In the genomic region with DNA sequence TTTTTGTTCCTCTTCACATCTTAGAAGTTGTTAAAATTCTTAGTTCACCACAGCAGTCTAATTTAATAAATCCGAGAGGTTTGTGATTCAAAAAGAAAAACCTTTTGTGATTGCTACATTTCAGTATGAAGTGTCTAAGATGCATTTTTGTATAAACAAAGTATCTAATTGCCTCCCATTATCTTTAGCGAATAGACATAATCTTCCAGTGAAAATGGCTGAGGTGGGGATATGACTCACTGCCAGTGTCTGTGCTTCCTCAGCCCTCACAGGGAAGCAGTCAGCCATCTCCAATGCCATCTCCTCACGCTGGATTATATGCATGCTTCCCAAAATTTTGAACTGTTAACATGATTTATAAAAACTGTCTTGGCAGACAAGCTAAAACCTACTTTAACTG, we compare ENCODE assay signal across 14 cellular contexts. TPM values are rescaled to one million over a fixed set of nuclear protein-coding genes. Genes with fewer than 3 reads are reported as not detected.
DNase-seq lines count a peak whose midpoint lies in the region; ATAC-seq, FAIRE-seq and TF ChIP-seq lines count a peak whose summit lies in the region.
"Had no signal": no experiment of that assay in that cellular context is flagged by ENCODE, and none has a peak within 500 bp of the region (broad histone marks: within the 10 kb centered on the region; RNA-seq: fewer than 3 reads in every experiment).

No MANE protein-coding gene starts in this region.

- no peaks in the 10 kb centered on the region for H3K79me2 ChIP-seq in keratinocyte (ENCODE audit: control insufficient read depth, insufficient read depth, low read length)

- H3K9me3 ChIP-seq in HEK293 (ENCODE audit: control insufficient read depth, insufficient read depth, low read depth, low read length): no peaks in the 10 kb centered on the region
- no peaks in the 10 kb centered on the region for H3K9me3 ChIP-seq in keratinocyte (ENCODE audit: control insufficient read depth, low read depth, low read length)
- no peaks in the 10 kb centered on the region for H3K9me3 ChIP-seq in kidney (ENCODE audit: control insufficient read depth in 1 of 2, low read length in 2 of 2)

- peak; percentile 61 for ATAC-seq in activated T-helper 17 cell treated with anti-CD3 and anti-CD28 coated beads, Interleukin-2, amount 50 U/mL, for 72 hours (replicated peaks)
- ATAC-seq: stimulated activated naive CD8-positive, alpha-beta T cell treated with anti-CD3 and anti-CD28 coated beads, Interleukin-15, amount 100 ng/mL, for 72 hours had no signal

- POLR2A ChIA-PET in HEK293 (lab: Yijun Ruan, JAX): no interaction called here

- H3K4me2 ChIP-seq in keratinocyte (ENCODE audit: control insufficient read depth, extremely low read depth, insufficient read depth, low read depth, low read length): peak overlapping the region; percentile 8

- CTCF ChIA-PET in HEK293 (lab: Yijun Ruan, JAX): interaction anchor here (0.6 kb wide), 1 partner anchor 69 kb away, joined by 3 read pairs; no protein-coding TSS in a partner anchor

- peaks cover 15% of the 10 kb centered on the region; the same call in 1 of the 2 replicates for H3K4me1 ChIP-seq in HEK293 (ENCODE audit: control insufficient read depth, insufficient read depth, low read length)
- H3K4me1 ChIP-seq in keratinocyte (ENCODE audit: control insufficient read depth, extremely low read depth, insufficient read depth, low read length): peaks cover 11% of the 10 kb centered on the region
- no peaks in the 10 kb centered on the region for H3K4me1 ChIP-seq in kidney (ENCODE audit: control insufficient read depth in 1 of 2, insufficient read depth in 1 of 2, low read depth in 1 of 2, low read length in 2 of 2)

- TF ChIP-seq CTCF in HEK293 (tag by site-specific recombination; IDR thresholded peaks at IDR 0.05): no peak
- no peak for TF ChIP-seq CTCF in keratinocyte (optimal IDR thresholded peaks at IDR 0.05 in 1 of 3, IDR thresholded peaks at IDR 0.05 in 1 of 3, conservative IDR thresholded peaks at IDR 0.05 in 1 of 3; ENCODE audit: extremely low read depth in 1 of 3, insufficient read depth in 2 of 3, low read length in 3 of 3)
- TF ChIP-seq CTCF in kidney (IDR thresholded peaks at IDR 0.05; ENCODE audit: borderline replicate concordance, extremely low read depth, insufficient read depth): no peak

- no peaks in the 10 kb centered on the region for H3K27me3 Mint-ChIP-seq in activated T-helper 17 cell treated with anti-CD3 and anti-CD28 coated beads, Interleukin-2, amount 50 U/mL, for 72 hours
- H3K27me3 Mint-ChIP-seq: stimulated activated naive CD8-positive, alpha-beta T cell treated with anti-CD3 and anti-CD28 coated beads, Interleukin-15, amount 100 ng/mL, for 72 hours had no signal

- no peaks in the 10 kb centered on the region for H3K27me3 ChIP-seq in keratinocyte (ENCODE audit: control insufficient read depth, extremely low read depth, insufficient read depth, low read length)

- no peaks in the 10 kb centered on the region for H4K20me1 ChIP-seq in keratinocyte (ENCODE audit: control insufficient read depth, extremely low read depth, insufficient read depth, low read length)

- no peaks in the 10 kb centered on the region for H3K9me1 ChIP-seq in keratinocyte (ENCODE audit: control insufficient read depth, extremely low read depth, insufficient read depth, low read length)

- DNase-seq in AG08395 (ENCODE audit: low spot score) (peak; percentile 26), keratinocyte (ENCODE audit: low read depth, low spot score) (no peak), DMS153 treated with DMSO at 0.1 percent for 48 hours (lab: John Stamatoyannopoulos, UW; ENCODE audit: unreplicated experiment) (no peak), HPDE6-E6E7 (ENCODE audit: extremely low spot score) (no peak), NCI-H2227 (lab: John Stamatoyannopoulos, UW; ENCODE audit: unreplicated experiment) (no peak), kidney (no peak)
- DNase-seq: endodermal cell; NCI-H1105; NCI-H2227 treated with DMSO at 0.1 percent for 48 hours; stimulated activated naive CD8-positive, alpha-beta T cell treated with anti-CD3 and anti-CD28 coated beads, Interleukin-15, amount 100 ng/mL, for 72 hours had no signal

- H3K4me3 Mint-ChIP-seq in activated T-helper 17 cell treated with anti-CD3 and anti-CD28 coated beads, Interleukin-2, amount 50 U/mL, for 72 hours: peak overlapping the region; percentile 50
- H3K4me3 Mint-ChIP-seq: endodermal cell; stimulated activated naive CD8-positive, alpha-beta T cell treated with anti-CD3 and anti-CD28 coated beads, Interleukin-15, amount 100 ng/mL, for 72 hours had no signal

- H3K27ac Mint-ChIP-seq in activated T-helper 17 cell treated with anti-CD3 and anti-CD28 coated beads, Interleukin-2, amount 50 U/mL, for 72 hours: peak overlapping the region; percentile 70
- H3K27ac Mint-ChIP-seq: endodermal cell; stimulated activated naive CD8-positive, alpha-beta T cell treated with anti-CD3 and anti-CD28 coated beads, Interleukin-15, amount 100 ng/mL, for 72 hours had no signal

- H3K36me3 Mint-ChIP-seq in activated T-helper 17 cell treated with anti-CD3 and anti-CD28 coated beads, Interleukin-2, amount 50 U/mL, for 72 hours (ENCODE audit: low read depth): no peaks in the 10 kb centered on the region

- dilution Hi-C loops in keratinocyte (cut with MboI; ENCODE audit: extremely low pct_ligation_motif_present, low sequenced_read_pairs): no loop called here

- H3K27ac ChIP-seq in HEK293 (ENCODE audit: extremely low read depth, low read depth, low read length) (no peak overlapping the region), keratinocyte (ENCODE audit: control insufficient read depth, insufficient read depth, low read length) (peak overlapping the region; percentile 10), kidney (ENCODE audit: low read depth in 2 of 2, low read length in 2 of 2) (no peak overlapping the region)
- H3K27ac ChIP-seq: cardiac muscle cell, skin epidermis had no signal

- H3K9me3 Mint-ChIP-seq in activated T-helper 17 cell treated with anti-CD3 and anti-CD28 coated beads, Interleukin-2, amount 50 U/mL, for 72 hours: no peaks in the 10 kb centered on the region
- H3K9me3 Mint-ChIP-seq: endodermal cell; stimulated activated naive CD8-positive, alpha-beta T cell treated with anti-CD3 and anti-CD28 coated beads, Interleukin-15, amount 100 ng/mL, for 72 hours had no signal

- H3K36me3 ChIP-seq in HEK293 (ENCODE audit: control insufficient read depth in 2 of 2, insufficient read depth in 1 of 2, low read length in 2 of 2) (no peaks in the 10 kb centered on the region; a peak in 1 of 3 replicates), keratinocyte (ENCODE audit: control insufficient read depth in 2 of 2, extremely low read depth in 1 of 2, insufficient read depth in 2 of 2, low read length in 2 of 2) (no peaks in the 10 kb centered on the region), kidney (ENCODE audit: control insufficient read depth in 1 of 2, insufficient read depth in 2 of 2, low read length in 2 of 2) (no peaks in the 10 kb centered on the region)
- H3K36me3 ChIP-seq: cardiac muscle cell had no signal

- H3K4me1 Mint-ChIP-seq in activated T-helper 17 cell treated with anti-CD3 and anti-CD28 coated beads, Interleukin-2, amount 50 U/mL, for 72 hours: peaks cover 28% of the 10 kb centered on the region
- H3K4me1 Mint-ChIP-seq: endodermal cell had no signal

- H3K9ac ChIP-seq in keratinocyte (ENCODE audit: control insufficient read depth, extremely low read depth, insufficient read depth, low read length) (no peak overlapping the region), kidney (ENCODE audit: low read length in 2 of 2) (no peak overlapping the region)

- no peak for FAIRE-seq in keratinocyte (lab: Jason Lieb, UNC)
- FAIRE-seq in kidney (lab: Jason Lieb, UNC): no peak

- intact Hi-C loops in kidney (cut with DNase I): no loop called here

- H2AFZ ChIP-seq in keratinocyte (ENCODE audit: control insufficient read depth, low read length): no peak overlapping the region

- H3K4me3 ChIP-seq in HEK293 (ENCODE audit: low read depth, low read length) (no peak overlapping the region), keratinocyte (ENCODE audit: control insufficient read depth in 2 of 3, extremely low read depth in 1 of 3, insufficient read depth in 2 of 3, low read depth in 1 of 3, low read length in 3 of 3) (no peak overlapping the region), kidney (ENCODE audit: low read length in 2 of 2) (no peak overlapping the region)
- H3K4me3 ChIP-seq: cardiac muscle cell, skin epidermis had no signal

TF ChIP-seq in HEK293, 187 proteins besides CTCF, POLR2A, EP300 and RAD21 (continues in another document):
- TF ChIP-seq, protein P1, sequence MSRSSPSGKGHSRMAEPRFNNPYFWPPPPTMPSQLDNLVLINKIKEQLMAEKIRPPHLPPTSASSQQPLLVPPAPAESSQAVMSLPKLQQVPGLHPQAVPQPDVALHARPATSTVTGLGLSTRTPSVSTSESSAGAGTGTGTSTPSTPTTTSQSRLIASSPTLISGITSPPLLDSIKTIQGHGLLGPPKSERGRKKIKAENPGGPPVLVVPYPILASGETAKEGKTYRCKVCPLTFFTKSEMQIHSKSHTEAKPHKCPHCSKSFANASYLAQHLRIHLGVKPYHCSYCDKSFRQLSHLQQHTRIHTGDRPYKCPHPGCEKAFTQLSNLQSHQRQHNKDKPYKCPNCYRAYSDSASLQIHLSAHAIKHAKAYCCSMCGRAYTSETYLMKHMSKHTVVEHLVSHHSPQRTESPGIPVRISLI (tag by site-specific recombination; IDR thresholded peaks at IDR 0.05): no peak
- TF ChIP-seq ZNF311 (tag by site-specific recombination; IDR thresholded peaks at IDR 0.05; ENCODE audit: borderline replicate concordance): no peak
- TF ChIP-seq, protein P2, sequence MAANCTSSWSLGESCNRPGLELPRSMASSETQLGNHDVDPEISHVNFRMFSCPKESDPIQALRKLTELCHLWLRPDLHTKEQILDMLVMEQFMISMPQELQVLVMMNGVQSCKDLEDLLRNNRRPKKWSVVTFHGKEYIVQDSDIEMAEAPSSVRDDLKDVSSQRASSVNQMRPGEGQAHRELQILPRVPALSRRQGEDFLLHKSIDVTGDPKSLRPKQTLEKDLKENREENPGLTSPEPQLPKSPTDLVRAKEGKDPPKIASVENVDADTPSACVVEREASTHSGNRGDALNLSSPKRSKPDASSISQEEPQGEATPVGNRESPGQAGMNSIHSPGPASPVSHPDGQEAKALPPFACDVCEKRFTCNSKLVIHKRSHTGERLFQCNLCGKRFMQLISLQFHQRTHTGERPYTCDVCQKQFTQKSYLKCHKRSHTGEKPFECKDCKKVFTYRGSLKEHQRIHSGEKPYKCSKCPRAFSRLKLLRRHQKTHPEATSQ (tag by site-specific recombination; IDR thresholded peaks at IDR 0.05): no peak

RNA-seq across cellular contexts. Expression of a gene that starts 7.6 kb away (rescaled TPM):
- total RNA-seq in activated T-helper 17 cell treated with anti-CD3 and anti-CD28 coated beads, Interleukin-2, amount 50 U/mL, for 72 hours: 10 to 100 TPM; 23.7 to 36.3 TPM
- 1.9 to 3.4 TPM (median 2.5 TPM) in 3 replicates for polyA plus RNA-seq in keratinocyte
- 6.9 TPM for polyA plus RNA-seq in keratinocyte (2011; ENCODE audit: low read depth)
- polyA plus RNA-seq in keratinocyte (2011; cell fraction: cytosol; rRNA removed): 2.5 and 4.2 TPM in 2 replicates
- polyA plus RNA-seq in keratinocyte (2011; cell fraction: nucleus; rRNA removed): 2.5 and 3.7 TPM in 2 replicates
- 1.9 and 6.8 TPM in 2 replicates for polyA plus RNA-seq in keratinocyte (2012; ENCODE audit: low replicate concordance)
- 0.89 to 8.0 TPM (median 1.5 TPM) in 3 replicates for polyA minus RNA-seq in keratinocyte
- polyA minus RNA-seq in keratinocyte (2011; cell fraction: cytosol; rRNA and poly(A)+ RNA removed): 3.6 TPM
- 1.8 and 2.7 TPM in 2 replicates for polyA minus RNA-seq in keratinocyte (2011; cell fraction: nucleus; rRNA and poly(A)+ RNA removed)
- total RNA-seq in kidney: 9.2 TPM
- polyA plus RNA-seq in kidney (ENCODE audit: insufficient read depth, low read depth, low replicate concordance): 12.3 TPM
